20 cellular contexts compared by ENCODE assay signal in genomic region chrX:71828086-71828485, GRCh38.
"Had no signal": no experiment of that assay in that cellular context is flagged by ENCODE, and none has a peak within 500 bp of the region (broad histone marks: within the 10 kb centered on the region; RNA-seq: fewer than 3 reads in every experiment).

No MANE protein-coding gene starts in this region.

- H3K27ac ChIP-seq: coronary artery, epithelial cell of prostate, esophagus squamous epithelium, gastrocnemius medialis, heart right ventricle, left lung, lower lobe of right lung had no signal

- H3K4me1 ChIP-seq: esophagus squamous epithelium, gastrocnemius medialis, heart right ventricle, left lung, lower lobe of right lung had no signal

- DNase-seq: effector CD8-positive, alpha-beta T cell; effector memory CD8-positive, alpha-beta T cell; endodermal cell; erythroblast; esophagus squamous epithelium; foreskin fibroblast; foreskin melanocyte; gastrocnemius medialis; glutamatergic neuron; head of caudate nucleus; heart right ventricle; hippocampal formation; left cardiac atrium; left lung; left ventricle myocardium superior; lower lobe of right lung; mesenchymal stem cell; mucosa of descending colon had no signal

- H3K36me3 ChIP-seq: esophagus squamous epithelium, gastrocnemius medialis, heart right ventricle, left lung, lower lobe of right lung had no signal

- H3K9me3 ChIP-seq: esophagus squamous epithelium, gastrocnemius medialis, left lung, lower lobe of right lung, mucosa of descending colon had no signal

- H3K4me3 ChIP-seq: coronary artery, esophagus squamous epithelium, gastrocnemius medialis, heart right ventricle, left lung, lower lobe of right lung, mucosa of descending colon had no signal

- H3K27me3 ChIP-seq: esophagus squamous epithelium, left lung had no signal
